In the genomic region with DNA sequence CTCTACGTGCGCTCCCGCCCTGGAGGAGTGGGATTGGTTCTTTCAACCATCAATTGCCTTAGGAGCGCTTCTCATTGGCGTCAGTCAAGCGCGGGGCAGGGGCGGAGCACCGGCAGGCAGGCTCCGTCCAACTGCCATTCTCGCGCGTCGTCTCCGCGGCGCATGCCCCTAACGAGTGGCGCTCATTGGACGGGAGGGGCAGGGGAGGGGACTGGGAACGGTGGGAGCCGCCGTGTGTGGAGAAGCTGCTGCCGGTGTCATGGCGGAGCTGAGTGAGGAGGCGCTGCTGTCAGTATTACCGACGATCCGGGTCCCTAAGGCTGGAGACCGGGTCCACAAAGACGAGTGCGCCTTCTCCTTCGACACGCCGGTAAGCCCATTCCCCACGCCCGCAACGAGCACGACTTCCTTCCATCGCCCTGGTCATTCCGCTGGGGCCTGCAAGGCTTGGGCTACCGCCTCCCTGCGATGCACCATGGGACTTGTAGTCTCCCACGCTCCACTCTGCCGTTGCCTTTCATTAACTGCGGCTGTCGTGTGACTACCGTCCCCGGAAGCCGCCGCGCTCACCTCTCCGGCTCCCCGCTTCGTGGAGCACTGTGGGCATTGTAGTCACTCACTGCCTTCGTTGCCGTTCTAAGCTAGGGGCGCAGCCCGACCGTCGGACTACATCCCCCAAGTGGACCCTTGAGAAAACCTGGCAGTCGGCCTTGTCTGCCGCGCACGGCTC, we compare ENCODE assay signal across 1 cellular context.
TF ChIP-seq lines count a peak whose summit lies in the region.

A gene with protein sequence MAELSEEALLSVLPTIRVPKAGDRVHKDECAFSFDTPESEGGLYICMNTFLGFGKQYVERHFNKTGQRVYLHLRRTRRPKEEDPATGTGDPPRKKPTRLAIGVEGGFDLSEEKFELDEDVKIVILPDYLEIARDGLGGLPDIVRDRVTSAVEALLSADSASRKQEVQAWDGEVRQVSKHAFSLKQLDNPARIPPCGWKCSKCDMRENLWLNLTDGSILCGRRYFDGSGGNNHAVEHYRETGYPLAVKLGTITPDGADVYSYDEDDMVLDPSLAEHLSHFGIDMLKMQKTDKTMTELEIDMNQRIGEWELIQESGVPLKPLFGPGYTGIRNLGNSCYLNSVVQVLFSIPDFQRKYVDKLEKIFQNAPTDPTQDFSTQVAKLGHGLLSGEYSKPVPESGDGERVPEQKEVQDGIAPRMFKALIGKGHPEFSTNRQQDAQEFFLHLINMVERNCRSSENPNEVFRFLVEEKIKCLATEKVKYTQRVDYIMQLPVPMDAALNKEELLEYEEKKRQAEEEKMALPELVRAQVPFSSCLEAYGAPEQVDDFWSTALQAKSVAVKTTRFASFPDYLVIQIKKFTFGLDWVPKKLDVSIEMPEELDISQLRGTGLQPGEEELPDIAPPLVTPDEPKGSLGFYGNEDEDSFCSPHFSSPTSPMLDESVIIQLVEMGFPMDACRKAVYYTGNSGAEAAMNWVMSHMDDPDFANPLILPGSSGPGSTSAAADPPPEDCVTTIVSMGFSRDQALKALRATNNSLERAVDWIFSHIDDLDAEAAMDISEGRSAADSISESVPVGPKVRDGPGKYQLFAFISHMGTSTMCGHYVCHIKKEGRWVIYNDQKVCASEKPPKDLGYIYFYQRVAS (plus strand): TSS at position 230 of the 730 bp plus-strand sequence. CDS start 30 bp downstream, at position 260.

TF ChIP-seq in K562, 482 proteins besides CTCF, POLR2A, EP300 and RAD21 (continued from another document and continues in another):
- TF ChIP-seq, protein P1, sequence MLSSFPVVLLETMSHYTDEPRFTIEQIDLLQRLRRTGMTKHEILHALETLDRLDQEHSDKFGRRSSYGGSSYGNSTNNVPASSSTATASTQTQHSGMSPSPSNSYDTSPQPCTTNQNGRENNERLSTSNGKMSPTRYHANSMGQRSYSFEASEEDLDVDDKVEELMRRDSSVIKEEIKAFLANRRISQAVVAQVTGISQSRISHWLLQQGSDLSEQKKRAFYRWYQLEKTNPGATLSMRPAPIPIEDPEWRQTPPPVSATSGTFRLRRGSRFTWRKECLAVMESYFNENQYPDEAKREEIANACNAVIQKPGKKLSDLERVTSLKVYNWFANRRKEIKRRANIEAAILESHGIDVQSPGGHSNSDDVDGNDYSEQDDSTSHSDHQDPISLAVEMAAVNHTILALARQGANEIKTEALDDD (IDR thresholded peaks at IDR 0.05) = 0 out of 2 replicates have a peak, but pooled peaks have one; percentile 1
- TF ChIP-seq, protein P2, sequence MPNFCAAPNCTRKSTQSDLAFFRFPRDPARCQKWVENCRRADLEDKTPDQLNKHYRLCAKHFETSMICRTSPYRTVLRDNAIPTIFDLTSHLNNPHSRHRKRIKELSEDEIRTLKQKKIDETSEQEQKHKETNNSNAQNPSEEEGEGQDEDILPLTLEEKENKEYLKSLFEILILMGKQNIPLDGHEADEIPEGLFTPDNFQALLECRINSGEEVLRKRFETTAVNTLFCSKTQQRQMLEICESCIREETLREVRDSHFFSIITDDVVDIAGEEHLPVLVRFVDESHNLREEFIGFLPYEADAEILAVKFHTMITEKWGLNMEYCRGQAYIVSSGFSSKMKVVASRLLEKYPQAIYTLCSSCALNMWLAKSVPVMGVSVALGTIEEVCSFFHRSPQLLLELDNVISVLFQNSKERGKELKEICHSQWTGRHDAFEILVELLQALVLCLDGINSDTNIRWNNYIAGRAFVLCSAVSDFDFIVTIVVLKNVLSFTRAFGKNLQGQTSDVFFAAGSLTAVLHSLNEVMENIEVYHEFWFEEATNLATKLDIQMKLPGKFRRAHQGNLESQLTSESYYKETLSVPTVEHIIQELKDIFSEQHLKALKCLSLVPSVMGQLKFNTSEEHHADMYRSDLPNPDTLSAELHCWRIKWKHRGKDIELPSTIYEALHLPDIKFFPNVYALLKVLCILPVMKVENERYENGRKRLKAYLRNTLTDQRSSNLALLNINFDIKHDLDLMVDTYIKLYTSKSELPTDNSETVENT (CRISPR knock-in tag; IDR thresholded peaks at IDR 0.05) = peak; percentile 61
- TF ChIP-seq MEF2A (IDR thresholded peaks at IDR 0.05; ENCODE audit: control insufficient read depth, low read depth, low read length) = no peak
- TF ChIP-seq ZEB2 (IDR thresholded peaks at IDR 0.05) = no peak
- TF ChIP-seq, protein P3, sequence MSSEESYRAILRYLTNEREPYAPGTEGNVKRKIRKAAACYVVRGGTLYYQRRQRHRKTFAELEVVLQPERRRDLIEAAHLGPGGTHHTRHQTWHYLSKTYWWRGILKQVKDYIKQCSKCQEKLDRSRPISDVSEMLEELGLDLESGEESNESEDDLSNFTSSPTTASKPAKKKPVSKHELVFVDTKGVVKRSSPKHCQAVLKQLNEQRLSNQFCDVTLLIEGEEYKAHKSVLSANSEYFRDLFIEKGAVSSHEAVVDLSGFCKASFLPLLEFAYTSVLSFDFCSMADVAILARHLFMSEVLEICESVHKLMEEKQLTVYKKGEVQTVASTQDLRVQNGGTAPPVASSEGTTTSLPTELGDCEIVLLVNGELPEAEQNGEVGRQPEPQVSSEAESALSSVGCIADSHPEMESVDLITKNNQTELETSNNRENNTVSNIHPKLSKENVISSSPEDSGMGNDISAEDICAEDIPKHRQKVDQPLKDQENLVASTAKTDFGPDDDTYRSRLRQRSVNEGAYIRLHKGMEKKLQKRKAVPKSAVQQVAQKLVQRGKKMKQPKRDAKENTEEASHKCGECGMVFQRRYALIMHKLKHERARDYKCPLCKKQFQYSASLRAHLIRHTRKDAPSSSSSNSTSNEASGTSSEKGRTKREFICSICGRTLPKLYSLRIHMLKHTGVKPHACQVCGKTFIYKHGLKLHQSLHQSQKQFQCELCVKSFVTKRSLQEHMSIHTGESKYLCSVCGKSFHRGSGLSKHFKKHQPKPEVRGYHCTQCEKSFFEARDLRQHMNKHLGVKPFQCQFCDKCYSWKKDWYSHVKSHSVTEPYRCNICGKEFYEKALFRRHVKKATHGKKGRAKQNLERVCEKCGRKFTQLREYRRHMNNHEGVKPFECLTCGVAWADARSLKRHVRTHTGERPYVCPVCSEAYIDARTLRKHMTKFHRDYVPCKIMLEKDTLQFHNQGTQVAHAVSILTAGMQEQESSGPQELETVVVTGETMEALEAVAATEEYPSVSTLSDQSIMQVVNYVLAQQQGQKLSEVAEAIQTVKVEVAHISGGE (CRISPR knock-in tag; IDR thresholded peaks at IDR 0.05) = peak; percentile 80 to 98 (median 82); a peak in 5 of 6 replicates
- TF ChIP-seq NR4A1 (CRISPR knock-in tag; IDR thresholded peaks at IDR 0.05) = 0 out of 2 replicates have a peak, but pooled peaks have one; percentile 46
- peak; percentile 95 for TF ChIP-seq NR4A1 (tag; IDR thresholded peaks at IDR 0.05)
- TF ChIP-seq ZNF121 (CRISPR knock-in tag; conservative IDR thresholded peaks at IDR 0.05) = no peak
- TF ChIP-seq SIX5 (IDR thresholded peaks at IDR 0.05; ENCODE audit: borderline replicate concordance in 1 of 2, insufficient read depth in 1 of 2, low read depth in 1 of 2, low read length in 2 of 2) = peak; percentile 99 to 100
- no peak for TF ChIP-seq SMARCE1 (IDR thresholded peaks at IDR 0.05)
- TF ChIP-seq, protein P4, sequence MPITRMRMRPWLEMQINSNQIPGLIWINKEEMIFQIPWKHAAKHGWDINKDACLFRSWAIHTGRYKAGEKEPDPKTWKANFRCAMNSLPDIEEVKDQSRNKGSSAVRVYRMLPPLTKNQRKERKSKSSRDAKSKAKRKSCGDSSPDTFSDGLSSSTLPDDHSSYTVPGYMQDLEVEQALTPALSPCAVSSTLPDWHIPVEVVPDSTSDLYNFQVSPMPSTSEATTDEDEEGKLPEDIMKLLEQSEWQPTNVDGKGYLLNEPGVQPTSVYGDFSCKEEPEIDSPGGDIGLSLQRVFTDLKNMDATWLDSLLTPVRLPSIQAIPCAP (CRISPR knock-in tag; IDR thresholded peaks at IDR 0.05; ENCODE audit: borderline replicate concordance) = no peak
- peak; percentile 96 for TF ChIP-seq NR2C1 (IDR thresholded peaks at IDR 0.05)
- TF ChIP-seq NR2C1 (tag; IDR thresholded peaks at IDR 0.05) = peak; percentile 98
- TF ChIP-seq, protein P5, sequence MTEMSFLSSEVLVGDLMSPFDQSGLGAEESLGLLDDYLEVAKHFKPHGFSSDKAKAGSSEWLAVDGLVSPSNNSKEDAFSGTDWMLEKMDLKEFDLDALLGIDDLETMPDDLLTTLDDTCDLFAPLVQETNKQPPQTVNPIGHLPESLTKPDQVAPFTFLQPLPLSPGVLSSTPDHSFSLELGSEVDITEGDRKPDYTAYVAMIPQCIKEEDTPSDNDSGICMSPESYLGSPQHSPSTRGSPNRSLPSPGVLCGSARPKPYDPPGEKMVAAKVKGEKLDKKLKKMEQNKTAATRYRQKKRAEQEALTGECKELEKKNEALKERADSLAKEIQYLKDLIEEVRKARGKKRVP (CRISPR knock-in tag; IDR thresholded peaks at IDR 0.05) = peak; percentile 82
- TF ChIP-seq NCOA2 (IDR thresholded peaks at IDR 0.05; ENCODE audit: partially characterized antibody in 2 of 2) = no peak
- TF ChIP-seq SIN3B (IDR thresholded peaks at IDR 0.05; ENCODE audit: low read depth) = no peak; the same call in 1 of the 2 replicates
- TF ChIP-seq, protein P6, sequence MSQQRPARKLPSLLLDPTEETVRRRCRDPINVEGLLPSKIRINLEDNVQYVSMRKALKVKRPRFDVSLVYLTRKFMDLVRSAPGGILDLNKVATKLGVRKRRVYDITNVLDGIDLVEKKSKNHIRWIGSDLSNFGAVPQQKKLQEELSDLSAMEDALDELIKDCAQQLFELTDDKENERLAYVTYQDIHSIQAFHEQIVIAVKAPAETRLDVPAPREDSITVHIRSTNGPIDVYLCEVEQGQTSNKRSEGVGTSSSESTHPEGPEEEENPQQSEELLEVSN (IDR thresholded peaks at IDR 0.05; ENCODE audit: borderline replicate concordance in 1 of 2, extremely low read depth in 1 of 2, insufficient read depth in 1 of 2, insufficient read length in 1 of 2, low read depth in 1 of 2, low read length in 1 of 2, poor library complexity in 1 of 2, severe bottlenecking in 1 of 2) = peak; percentile 47 to 78
- TF ChIP-seq, protein P7, sequence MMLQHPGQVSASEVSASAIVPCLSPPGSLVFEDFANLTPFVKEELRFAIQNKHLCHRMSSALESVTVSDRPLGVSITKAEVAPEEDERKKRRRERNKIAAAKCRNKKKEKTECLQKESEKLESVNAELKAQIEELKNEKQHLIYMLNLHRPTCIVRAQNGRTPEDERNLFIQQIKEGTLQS (IDR thresholded peaks at IDR 0.05) = no peak
- TF ChIP-seq, protein P7 (CRISPR knock-in tag; conservative IDR thresholded peaks at IDR 0.05) = no peak
- TF ChIP-seq SP2 (IDR thresholded peaks at IDR 0.05; ENCODE audit: extremely low read depth, low read depth, low read length, poor library complexity, severe bottlenecking) = peak; percentile 73
- TF ChIP-seq, protein P8, sequence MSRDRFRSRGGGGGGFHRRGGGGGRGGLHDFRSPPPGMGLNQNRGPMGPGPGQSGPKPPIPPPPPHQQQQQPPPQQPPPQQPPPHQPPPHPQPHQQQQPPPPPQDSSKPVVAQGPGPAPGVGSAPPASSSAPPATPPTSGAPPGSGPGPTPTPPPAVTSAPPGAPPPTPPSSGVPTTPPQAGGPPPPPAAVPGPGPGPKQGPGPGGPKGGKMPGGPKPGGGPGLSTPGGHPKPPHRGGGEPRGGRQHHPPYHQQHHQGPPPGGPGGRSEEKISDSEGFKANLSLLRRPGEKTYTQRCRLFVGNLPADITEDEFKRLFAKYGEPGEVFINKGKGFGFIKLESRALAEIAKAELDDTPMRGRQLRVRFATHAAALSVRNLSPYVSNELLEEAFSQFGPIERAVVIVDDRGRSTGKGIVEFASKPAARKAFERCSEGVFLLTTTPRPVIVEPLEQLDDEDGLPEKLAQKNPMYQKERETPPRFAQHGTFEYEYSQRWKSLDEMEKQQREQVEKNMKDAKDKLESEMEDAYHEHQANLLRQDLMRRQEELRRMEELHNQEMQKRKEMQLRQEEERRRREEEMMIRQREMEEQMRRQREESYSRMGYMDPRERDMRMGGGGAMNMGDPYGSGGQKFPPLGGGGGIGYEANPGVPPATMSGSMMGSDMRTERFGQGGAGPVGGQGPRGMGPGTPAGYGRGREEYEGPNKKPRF (IDR thresholded peaks at IDR 0.05; ENCODE audit: low read depth, low read length) = no peak
- TF ChIP-seq SIN3A (IDR thresholded peaks at IDR 0.05; ENCODE audit: borderline replicate concordance in 2 of 2, control insufficient read depth in 1 of 2, low read depth in 2 of 2, low read length in 2 of 2) = peak; percentile 45 to 76; a peak in 2 of 4 replicates
